16 cellular contexts compared by ENCODE assay signal in the genomic region with DNA sequence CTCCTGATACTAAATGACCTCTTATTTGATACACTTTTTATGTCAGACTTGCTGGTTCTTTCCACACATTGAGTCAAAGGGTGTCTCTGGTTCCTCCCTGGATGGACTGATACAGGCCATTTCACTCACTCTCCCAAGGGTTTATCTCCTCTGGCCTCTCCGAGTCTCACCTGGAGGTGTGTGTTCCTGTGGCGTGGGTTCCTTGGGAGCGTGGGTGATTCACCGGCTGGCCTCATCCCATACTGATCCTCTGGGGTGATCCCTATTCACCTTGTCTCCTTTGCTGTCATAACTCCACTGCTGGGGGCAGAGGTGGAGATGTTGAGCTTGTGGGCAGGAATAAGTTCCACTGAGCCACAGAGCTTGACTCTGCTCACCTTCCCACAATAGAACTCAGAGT.
DNase-seq lines count a peak whose midpoint lies in the region; ATAC-seq and TF ChIP-seq lines count a peak whose summit lies in the region.
"Had no signal": no experiment of that assay in that cellular context is flagged by ENCODE, and none has a peak within 500 bp of the region (broad histone marks: within the 10 kb centered on the region; RNA-seq: fewer than 3 reads in every experiment).

No MANE protein-coding gene starts in this region.

- no TSS peak for BruUV-seq in MCF 10A (replicated peaks; lab: Mats Ljungman, UMichigan)

- H3K9me3 Mint-ChIP-seq in MCF 10A (ENCODE audit: unreplicated experiment): no peaks in the 10 kb centered on the region
- H3K9me3 Mint-ChIP-seq in stimulated activated memory B cell treated with anti-CD40 and anti-IgM and Interleukin-4, amounts not matched to agents 10 μg/mL and 1 μg/mL and 100 μg/mL, for 72 hours: no peaks in the 10 kb centered on the region

- intact Hi-C loops in MCF 10A (cut with micrococcal nuclease): no loop called here
- intact Hi-C loops in breast epithelium (cut with DNase I; ENCODE audit: low total_unique reads): no loop called here

- POLR2A ChIA-PET in MCF 10A (lab: Yijun Ruan, JAX): interaction anchor here (0.5 kb wide), 1 partner anchor 38 kb away, joined by 3 read pairs; no protein-coding TSS in a partner anchor

- H3K36me3 Mint-ChIP-seq in MCF 10A (ENCODE audit: insufficient read depth, unreplicated experiment) (peaks cover 11% of the 10 kb centered on the region), T-helper 17 cell (ENCODE audit: low read depth) (peaks cover 8% of the 10 kb centered on the region)
- peaks cover 42% of the 10 kb centered on the region for H3K36me3 Mint-ChIP-seq in stimulated activated memory B cell treated with anti-CD40 and anti-IgM and Interleukin-4, amounts not matched to agents 10 μg/mL and 1 μg/mL and 100 μg/mL, for 72 hours

- DNase-seq in MCF 10A (ENCODE audit: unreplicated experiment) (no peak), breast epithelium (ENCODE audit: low spot score in 2 of 2) (no peak), T-helper 17 cell (no peak), foreskin keratinocyte (no peak), mesenteric fat pad (ENCODE audit: low spot score) (no peak)
- DNase-seq: activated CD4-positive, alpha-beta T cell treated with anti-CD3 and anti-CD28 coated beads, Interleukin-2, amount 50 U/mL, for 4 hours; activated naive CD4-positive, alpha-beta T cell; GOT3; NCI-H1694 treated with DMSO at 0.1 percent for 48 hours; occipital lobe; small intestine had no signal

- TF ChIP-seq CTCF in MCF 10A (IDR thresholded peaks at IDR 0.05; ENCODE audit: unreplicated experiment) (no peak), breast epithelium (IDR thresholded peaks at IDR 0.05) (no peak), foreskin keratinocyte (conservative IDR thresholded peaks at IDR 0.05) (no peak)

- ATAC-seq in T-helper 17 cell: no peak
- peak; percentile 39 for ATAC-seq in foreskin keratinocyte
- no peak for ATAC-seq in stimulated activated memory B cell treated with anti-CD40 and anti-IgM and Interleukin-4, amounts not matched to agents 10 μg/mL and 1 μg/mL and 100 μg/mL, for 72 hours
- ATAC-seq in GM18867 (IDR thresholded peaks at IDR 0.05; ENCODE audit: unreplicated experiment): no peak
- no peak for ATAC-seq in HG02938 (IDR thresholded peaks at IDR 0.05; ENCODE audit: unreplicated experiment)

- CTCF ChIA-PET in MCF 10A (lab: Yijun Ruan, JAX): interaction anchor here (0.6 kb wide), 1 partner anchor 265 kb away, joined by 3 read pairs; no protein-coding TSS in a partner anchor

- H3K36me3 ChIP-seq in breast epithelium: no peaks in the 10 kb centered on the region
- H3K36me3 ChIP-seq: suprapubic skin had no signal

- peak overlapping the region in 1 of 2 donors; percentile 35 for H3K27ac ChIP-seq in breast epithelium
- no peak overlapping the region for H3K27ac ChIP-seq in foreskin keratinocyte
- H3K27ac ChIP-seq: suprapubic skin had no signal

- TF ChIP-seq POLR2A in breast epithelium (IDR thresholded peaks at IDR 0.05): no peak

- no peaks in the 10 kb centered on the region for H3K27me3 ChIP-seq in breast epithelium
- no peaks in the 10 kb centered on the region for H3K27me3 ChIP-seq in foreskin keratinocyte
- H3K27me3 ChIP-seq: suprapubic skin had no signal

- no peak overlapping the region for H3K4me3 Mint-ChIP-seq in MCF 10A (ENCODE audit: unreplicated experiment)
- H3K4me3 Mint-ChIP-seq in T-helper 17 cell: no peak overlapping the region
- H3K4me3 Mint-ChIP-seq in stimulated activated memory B cell treated with anti-CD40 and anti-IgM and Interleukin-4, amounts not matched to agents 10 μg/mL and 1 μg/mL and 100 μg/mL, for 72 hours: no peak overlapping the region

- H3K27ac Mint-ChIP-seq in MCF 10A (ENCODE audit: low read depth, unreplicated experiment) (peak overlapping the region; percentile 93), T-helper 17 cell (peak overlapping the region; percentile 56)
- H3K27ac Mint-ChIP-seq in stimulated activated memory B cell treated with anti-CD40 and anti-IgM and Interleukin-4, amounts not matched to agents 10 μg/mL and 1 μg/mL and 100 μg/mL, for 72 hours: peak overlapping the region; percentile 90

- H3K27me3 Mint-ChIP-seq in MCF 10A (ENCODE audit: insufficient read depth, unreplicated experiment) (no peaks in the 10 kb centered on the region), T-helper 17 cell (no peaks in the 10 kb centered on the region)
- no peaks in the 10 kb centered on the region for H3K27me3 Mint-ChIP-seq in stimulated activated memory B cell treated with anti-CD40 and anti-IgM and Interleukin-4, amounts not matched to agents 10 μg/mL and 1 μg/mL and 100 μg/mL, for 72 hours

- H3K4me3 ChIP-seq in breast epithelium: no peak overlapping the region
- H3K4me3 ChIP-seq: lung, suprapubic skin had no signal

- H3K9me3 ChIP-seq in breast epithelium (no peaks in the 10 kb centered on the region), T-helper 17 cell (ENCODE audit: control insufficient read depth, low read length, poor library complexity, severe bottlenecking) (no peaks in the 10 kb centered on the region)
- H3K9me3 ChIP-seq: suprapubic skin had no signal

- peaks cover 16% of the 10 kb centered on the region for H3K4me1 Mint-ChIP-seq in MCF 10A (ENCODE audit: insufficient read depth, unreplicated experiment)
- H3K4me1 Mint-ChIP-seq in T-helper 17 cell: peaks cover 47% of the 10 kb centered on the region
- H3K4me1 Mint-ChIP-seq in stimulated activated memory B cell treated with anti-CD40 and anti-IgM and Interleukin-4, amounts not matched to agents 10 μg/mL and 1 μg/mL and 100 μg/mL, for 72 hours: peaks cover 82% of the 10 kb centered on the region

- H3K4me1 ChIP-seq in breast epithelium (no peaks in the 10 kb centered on the region), foreskin keratinocyte (peaks cover 14% of the 10 kb centered on the region)
- H3K4me1 ChIP-seq: suprapubic skin had no signal
